In genomic region chr1:20640183-20640597, GRCh38 we compare ENCODE assay signal across 8 cellular contexts. TPM values are rescaled to one million over a fixed set of nuclear protein-coding genes. Genes with fewer than 3 reads are reported as not detected.
DNase-seq lines count a peak whose midpoint lies in the region; ATAC-seq and TF ChIP-seq lines count a peak whose summit lies in the region.

No MANE protein-coding gene starts in this region.

- H3K4me1 Mint-ChIP-seq in activated CD4-positive, alpha-beta memory T cell treated with anti-CD3 and anti-CD28 coated beads for 36 hours (ENCODE audit: low read depth): no peaks in the 10 kb centered on the region
- H3K4me1 Mint-ChIP-seq in endodermal cell: no peaks in the 10 kb centered on the region

- H3K27me3 ChIP-seq in endodermal cell (ENCODE audit: control insufficient read depth, insufficient read depth, low read length, poor library complexity, severe bottlenecking) (no peaks in the 10 kb centered on the region), thoracic aorta (replicated peaks; ENCODE audit: insufficient read depth) (no peaks in the 10 kb centered on the region)

- H3K9me3 ChIP-seq in endodermal cell (ENCODE audit: control insufficient read depth, low read length): no peaks in the 10 kb centered on the region
- no peaks in the 10 kb centered on the region for H3K9me3 ChIP-seq in thoracic aorta

- H3K36me3 ChIP-seq in endodermal cell (ENCODE audit: control insufficient read depth, insufficient read depth, low read length) (peaks cover 11% of the 10 kb centered on the region), thoracic aorta (peaks cover 53% of the 10 kb centered on the region)

- no peaks in the 10 kb centered on the region for H3K27me3 Mint-ChIP-seq in activated CD4-positive, alpha-beta memory T cell treated with anti-CD3 and anti-CD28 coated beads for 36 hours
- H3K27me3 Mint-ChIP-seq in endodermal cell (ENCODE audit: insufficient read depth): no peaks in the 10 kb centered on the region

- 6 to 23% methylated on average over 4 to 6 of the region's 6 CpGs for WGBS in endodermal cell (ENCODE audit: insufficient coverage in 1 of 2, insufficient read length in 1 of 2), 2 experiments

- H3K4me1 ChIP-seq in endodermal cell (ENCODE audit: control insufficient read depth, insufficient read depth, low read length) (no peaks in the 10 kb centered on the region), thoracic aorta (ENCODE audit: control insufficient read depth in 1 of 2, low read depth in 2 of 2) (peaks cover 0 to 2% of the 10 kb centered on the region in 2 donors)

- H3K27ac ChIP-seq in endodermal cell (ENCODE audit: low read depth, low read length): no peak overlapping the region
- no peak overlapping the region for H3K27ac ChIP-seq in thoracic aorta

- CTCF ChIA-PET in activated CD4-positive, alpha-beta memory T cell treated with anti-CD3 and anti-CD28 coated beads for 36 hours (lab: Charles Lee): interaction anchor here (0.7 to 2.9 kb wide), 3 partner anchors 22 to 850 kb away, joined by 3 to 23 read pairs (median 3); no protein-coding TSS in a partner anchor

- H3K27ac Mint-ChIP-seq in activated CD4-positive, alpha-beta memory T cell treated with anti-CD3 and anti-CD28 coated beads for 36 hours: no peak overlapping the region
- no peak overlapping the region for H3K27ac Mint-ChIP-seq in endodermal cell

- H3K9ac ChIP-seq in endodermal cell (ENCODE audit: extremely low read depth, low read length, poor library complexity, severe bottlenecking): no peak overlapping the region

- DNase-seq in AG09319 (ENCODE audit: extremely low read depth, low read depth) (no peak), GM19240 (ENCODE audit: insufficient read length, low spot score) (peak; percentile 37), NCI-H510A (lab: John Stamatoyannopoulos, UW) (peak; percentile 8), endodermal cell (peak; percentile 85), mucosa of gallbladder (ENCODE audit: low spot score) (peak; percentile 50), thoracic aorta (ENCODE audit: low spot score) (no peak)
- peak; percentile 72 for DNase-seq in activated CD4-positive, alpha-beta memory T cell treated with anti-CD3 and anti-CD28 coated beads for 36 hours

- H3K4me3 ChIP-seq in endodermal cell (ENCODE audit: low read length) (no peak overlapping the region), thoracic aorta (no peak overlapping the region)

- TF ChIP-seq CTCF in AG09319 (IDR thresholded peaks at IDR 0.05; ENCODE audit: low read depth, low read length) (peak; percentile 73), endodermal cell (conservative IDR thresholded peaks at IDR 0.05) (peak; percentile 88), thoracic aorta (IDR thresholded peaks at IDR 0.05) (peak; percentile 68)

- POLR2A ChIA-PET in activated CD4-positive, alpha-beta memory T cell treated with anti-CD3 and anti-CD28 coated beads for 36 hours (lab: Charles Lee): no interaction called here

- intact Hi-C loops in activated CD4-positive, alpha-beta memory T cell treated with anti-CD3 and anti-CD28 coated beads for 36 hours (cut with micrococcal nuclease): loop anchor here (1.0 kb wide), 2 partner anchors 65 to 118 kb away; no protein-coding TSS in a partner anchor

- ATAC-seq in thoracic aorta (ENCODE audit: insufficient number of reproducible peaks, low FRiP score, low read depth): no peak
- no peak for ATAC-seq in HG03457 (IDR thresholded peaks at IDR 0.05; ENCODE audit: unreplicated experiment)

- no peaks in the 10 kb centered on the region for H3K9me3 Mint-ChIP-seq in activated CD4-positive, alpha-beta memory T cell treated with anti-CD3 and anti-CD28 coated beads for 36 hours
- H3K9me3 Mint-ChIP-seq in endodermal cell: no peaks in the 10 kb centered on the region

- H3K36me3 Mint-ChIP-seq in activated CD4-positive, alpha-beta memory T cell treated with anti-CD3 and anti-CD28 coated beads for 36 hours: no peaks in the 10 kb centered on the region
- peaks cover 35% of the 10 kb centered on the region for H3K36me3 Mint-ChIP-seq in endodermal cell (ENCODE audit: low read depth)

- no peak overlapping the region for H3K4me3 Mint-ChIP-seq in activated CD4-positive, alpha-beta memory T cell treated with anti-CD3 and anti-CD28 coated beads for 36 hours
- H3K4me3 Mint-ChIP-seq in endodermal cell: no peak overlapping the region

RNA-seq across cellular contexts. Expression of gene PINK1, which starts 6.9 kb away (rescaled TPM):
- total RNA-seq in activated CD4-positive, alpha-beta memory T cell treated with anti-CD3 and anti-CD28 coated beads for 36 hours: 1 to 10 TPM; 4.4 to 4.8 TPM
- total RNA-seq in endodermal cell (10 to 100 TPM; 26.3 to 27.7 TPM), mucosa of gallbladder (72.9 TPM), thoracic aorta (100 to 1,000 TPM in 1 of 2 donors, 10 to 100 TPM in 1; 88.4 to 140 TPM)
- polyA plus RNA-seq in endodermal cell (2013, experiment 1 of 2): 20.5 TPM
- polyA plus RNA-seq in endodermal cell (2013, experiment 2 of 2): 20.2 TPM

RNA-seq across cellular contexts. Expression of gene DDOST, which starts 21.0 kb away (rescaled TPM):
- 100 to 1,000 TPM; 165 to 180 TPM for total RNA-seq in activated CD4-positive, alpha-beta memory T cell treated with anti-CD3 and anti-CD28 coated beads for 36 hours
- total RNA-seq in endodermal cell (100 to 1,000 TPM; 252 to 280 TPM), mucosa of gallbladder (200 TPM), thoracic aorta (100 to 1,000 TPM; 138 to 160 TPM)
- 170 TPM for polyA plus RNA-seq in endodermal cell (2013, experiment 1 of 2)
- 153 TPM for polyA plus RNA-seq in endodermal cell (2013, experiment 2 of 2)

RNA-seq across cellular contexts. Expression of gene CDA, which starts 51.3 kb away (rescaled TPM):
- not detected for total RNA-seq in activated CD4-positive, alpha-beta memory T cell treated with anti-CD3 and anti-CD28 coated beads for 36 hours
- total RNA-seq in endodermal cell (10 to 100 TPM in 1 of 2 donors, 1 to 10 TPM in 1; 1.3 to 24.3 TPM), mucosa of gallbladder (1.6 TPM), thoracic aorta (1 to 10 TPM in 1 of 2 donors, under 1 TPM in 1; 0.92 to 3.0 TPM)
- 3.9 TPM for polyA plus RNA-seq in endodermal cell (2013, experiment 1 of 2)
- polyA plus RNA-seq in endodermal cell (2013, experiment 2 of 2): 1.7 TPM

Comparison
In these comparisons a context has a peak if more than half of its experiments do, and no peak if none do; other contexts are left out.
1. DNase-seq: peak in GM19240 (single experiment), NCI-H510A (single experiment), activated CD4-positive, alpha-beta memory T cell treated with anti-CD3 and anti-CD28 coated beads for 36 hours (single experiment), endodermal cell (single experiment) and mucosa of gallbladder (single experiment); none in AG09319 (single experiment) and thoracic aorta (single experiment).
2. RNA of gene PINK1, which starts 6.9 kb away (total RNA-seq): 88.4 to 140 TPM in thoracic aorta, 72.9 TPM in mucosa of gallbladder (single experiment) and 26.3 to 27.7 TPM in endodermal cell; 4.4 to 4.8 TPM in activated CD4-positive, alpha-beta memory T cell treated with anti-CD3 and anti-CD28 coated beads for 36 hours; every median in the first group is over 4 times any median in the second.
3. Peak in every context shown above with its lines, with median percentiles within 50 percentile points of each other: CTCF ChIP-seq.